ENCODE assay signal across 1 cellular context in the genomic region with DNA sequence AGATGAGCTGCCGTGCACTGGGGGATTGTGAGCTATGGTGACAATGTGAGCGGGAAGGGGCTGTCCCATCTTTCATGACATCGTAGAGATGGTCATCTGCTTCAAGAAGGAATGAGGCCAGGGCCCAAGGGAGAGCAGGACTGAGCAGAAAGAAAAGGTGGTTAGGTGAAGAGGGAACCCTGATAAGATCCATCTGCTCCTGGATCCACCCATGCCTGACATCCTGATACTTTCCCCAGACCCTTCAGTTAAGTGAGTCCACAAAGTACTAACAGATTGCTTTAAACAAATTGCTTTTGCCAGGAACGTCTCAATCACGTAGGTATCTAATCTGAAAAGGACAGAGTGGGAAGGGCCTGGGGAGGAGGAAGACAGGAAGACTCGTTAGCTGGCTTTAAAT.
TF ChIP-seq lines count a peak whose summit lies in the region.

No MANE protein-coding gene starts in this region.

TF ChIP-seq in HepG2, 621 proteins besides CTCF, POLR2A, EP300 and RAD21:
- TF ChIP-seq BRD4 (CRISPR knock-in tag; IDR thresholded peaks at IDR 0.05) (0 out of 2 replicates have a peak, but pooled peaks have one; percentile 16), ZBTB7B (CRISPR knock-in tag; IDR thresholded peaks at IDR 0.05) (no peak), ZNF558 (CRISPR knock-in tag; IDR thresholded peaks at IDR 0.05; ENCODE audit: borderline replicate concordance) (no peak), RAD51 (IDR thresholded peaks at IDR 0.05; ENCODE audit: borderline replicate concordance) (no peak), NR2F2 (IDR thresholded peaks at IDR 0.05; ENCODE audit: borderline replicate concordance, low read depth) (no peak), ZNF792 (CRISPR knock-in tag; IDR thresholded peaks at IDR 0.05) (no peak), SMARCC2 (IDR thresholded peaks at IDR 0.05) (no peak), ZNF329 (CRISPR knock-in tag; IDR thresholded peaks at IDR 0.05; ENCODE audit: low read depth) (peak; percentile 99)
- TF ChIP-seq, protein P1, sequence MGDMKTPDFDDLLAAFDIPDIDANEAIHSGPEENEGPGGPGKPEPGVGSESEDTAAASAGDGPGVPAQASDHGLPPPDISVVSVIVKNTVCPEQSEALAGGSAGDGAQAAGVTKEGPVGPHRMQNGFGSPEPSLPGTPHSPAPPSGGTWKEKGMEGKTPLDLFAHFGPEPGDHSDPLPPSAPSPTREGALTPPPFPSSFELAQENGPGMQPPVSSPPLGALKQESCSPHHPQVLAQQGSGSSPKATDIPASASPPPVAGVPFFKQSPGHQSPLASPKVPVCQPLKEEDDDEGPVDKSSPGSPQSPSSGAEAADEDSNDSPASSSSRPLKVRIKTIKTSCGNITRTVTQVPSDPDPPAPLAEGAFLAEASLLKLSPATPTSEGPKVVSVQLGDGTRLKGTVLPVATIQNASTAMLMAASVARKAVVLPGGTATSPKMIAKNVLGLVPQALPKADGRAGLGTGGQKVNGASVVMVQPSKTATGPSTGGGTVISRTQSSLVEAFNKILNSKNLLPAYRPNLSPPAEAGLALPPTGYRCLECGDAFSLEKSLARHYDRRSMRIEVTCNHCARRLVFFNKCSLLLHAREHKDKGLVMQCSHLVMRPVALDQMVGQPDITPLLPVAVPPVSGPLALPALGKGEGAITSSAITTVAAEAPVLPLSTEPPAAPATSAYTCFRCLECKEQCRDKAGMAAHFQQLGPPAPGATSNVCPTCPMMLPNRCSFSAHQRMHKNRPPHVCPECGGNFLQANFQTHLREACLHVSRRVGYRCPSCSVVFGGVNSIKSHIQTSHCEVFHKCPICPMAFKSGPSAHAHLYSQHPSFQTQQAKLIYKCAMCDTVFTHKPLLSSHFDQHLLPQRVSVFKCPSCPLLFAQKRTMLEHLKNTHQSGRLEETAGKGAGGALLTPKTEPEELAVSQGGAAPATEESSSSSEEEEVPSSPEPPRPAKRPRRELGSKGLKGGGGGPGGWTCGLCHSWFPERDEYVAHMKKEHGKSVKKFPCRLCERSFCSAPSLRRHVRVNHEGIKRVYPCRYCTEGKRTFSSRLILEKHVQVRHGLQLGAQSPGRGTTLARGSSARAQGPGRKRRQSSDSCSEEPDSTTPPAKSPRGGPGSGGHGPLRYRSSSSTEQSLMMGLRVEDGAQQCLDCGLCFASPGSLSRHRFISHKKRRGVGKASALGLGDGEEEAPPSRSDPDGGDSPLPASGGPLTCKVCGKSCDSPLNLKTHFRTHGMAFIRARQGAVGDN (CRISPR knock-in tag; IDR thresholded peaks at IDR 0.05), result 0 out of 2 replicates have a peak, but pooled peaks have one; percentile 18
